Comparison of ENCODE assay signal across 2 cellular contexts in the genomic region with DNA sequence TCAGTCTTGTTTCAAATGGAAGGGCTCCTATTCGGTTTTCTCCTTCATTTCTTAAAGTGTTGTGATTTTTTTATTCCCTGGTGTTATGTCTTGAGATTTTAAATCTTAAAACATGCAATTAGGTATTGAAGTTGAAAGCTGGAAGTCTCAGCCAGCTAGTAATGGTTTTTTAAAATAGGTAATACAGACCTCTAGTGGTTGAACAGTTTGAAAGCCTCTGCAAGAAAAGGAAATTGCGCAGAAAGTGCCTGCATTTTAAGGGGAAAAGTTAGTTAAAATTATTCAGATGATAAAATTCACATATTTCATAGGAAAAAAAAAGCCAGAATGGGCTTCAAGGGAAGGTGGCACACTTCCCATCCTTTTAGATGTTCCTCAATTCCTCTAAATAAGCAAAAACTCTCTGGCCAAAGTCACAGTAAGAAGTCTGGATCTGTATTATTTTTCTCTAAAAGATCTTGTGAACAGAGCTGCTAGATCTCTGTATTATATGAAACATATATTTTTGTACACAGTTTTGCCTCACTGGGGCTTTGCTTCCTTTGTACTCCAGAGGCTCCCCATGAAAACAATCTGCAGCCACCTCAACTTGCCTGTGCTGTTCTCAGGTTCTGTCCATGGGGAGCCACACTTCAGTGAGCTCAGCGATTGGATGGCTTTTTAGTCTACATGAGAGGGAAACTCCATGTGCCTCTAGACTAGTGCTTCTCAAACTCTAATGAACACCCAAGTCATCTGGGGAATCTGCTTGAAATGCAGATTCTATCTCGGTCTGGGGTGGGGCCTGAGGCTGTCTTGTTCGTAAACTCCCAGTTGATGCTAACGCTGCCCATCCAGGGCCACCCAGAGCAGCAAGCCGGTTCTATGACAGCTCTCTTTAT.
TF ChIP-seq lines count a peak whose summit lies in the region.

No MANE protein-coding gene starts in this region.

TF ChIP-seq in HCT116, 20 proteins besides CTCF, POLR2A, EP300 and RAD21:
- TF ChIP-seq CEBPB (IDR thresholded peaks at IDR 0.05; ENCODE audit: low read depth) (no peak), EZH2 (IDR thresholded peaks at IDR 0.05) (no peak), ZNF274 (IDR thresholded peaks at IDR 0.05; ENCODE audit: low read depth, low read length) (no peak)

TF ChIP-seq in HepG2, 621 proteins besides CTCF, POLR2A, EP300 and RAD21:
- no peak for TF ChIP-seq ZNF670 (CRISPR knock-in tag; IDR thresholded peaks at IDR 0.05; ENCODE audit: borderline replicate concordance)
- peak; percentile 74 for TF ChIP-seq STAG1 (CRISPR knock-in tag; IDR thresholded peaks at IDR 0.05)
- peak; percentile 32; the same call in 1 of the 2 replicates for TF ChIP-seq SMC3 (IDR thresholded peaks at IDR 0.05; ENCODE audit: low read length)
TF ChIP-seq in HepG2: peak in this region for 2.
